Comparison of ENCODE assay signal across 9 cellular contexts in genomic region chr9:37033753-37034319, GRCh38. TPM values are rescaled to one million over a fixed set of nuclear protein-coding genes. Genes with fewer than 3 reads are reported as not detected.
DNase-seq lines count a peak whose midpoint lies in the region; ATAC-seq and TF ChIP-seq lines count a peak whose summit lies in the region.
"Had no signal": no experiment of that assay in that cellular context is flagged by ENCODE, and none has a peak within 500 bp of the region (broad histone marks: within the 10 kb centered on the region; RNA-seq: fewer than 3 reads in every experiment).

TSS of gene PAX5 (minus strand) at chr9:37034268. CDS start at chr9:37034031, 237 bp downstream.

- DNase-seq in CD4-positive, alpha-beta T cell, result no peak
- DNase-seq in HFFc6 (no peak), chondrocyte (ENCODE audit: low spot score) (no peak), HUDEP-2 (lab: John Stamatoyannopoulos, UW; ENCODE audit: unreplicated experiment in 76 of 76) (no peak), omental fat pad (ENCODE audit: low spot score) (no peak), DMS 273 (lab: John Stamatoyannopoulos, UW; ENCODE audit: unreplicated experiment) (no peak), NCI-H748 treated with DMSO at 0.1 percent for 48 hours (lab: John Stamatoyannopoulos, UW) (no peak)

- CTCF ChIA-PET in CD4-positive, alpha-beta T cell (lab: Charles Lee), result no interaction called here

- peak within 1 kb of the TSS; percentile 71 for H3K4me3 Mint-ChIP-seq in CD4-positive, alpha-beta T cell
- H3K4me3 Mint-ChIP-seq in HFFc6 (peak within 1 kb of the TSS; percentile 28; the same call in 1 of the 2 replicates), chondrocyte (ENCODE audit: unreplicated experiment) (peak within 1 kb of the TSS; percentile 45)

- TF ChIP-seq RAD21 in neural cell (conservative IDR thresholded peaks at IDR 0.05), result no peak

- H4K20me1 ChIP-seq in neural cell (ENCODE audit: insufficient read depth), result no peaks in the 10 kb centered on the region

- no peaks in the 10 kb centered on the region for H3K79me2 ChIP-seq in neural cell (replicated peaks; ENCODE audit: insufficient read depth, low read length)

- peaks cover 97% of the 10 kb centered on the region for H3K27me3 Mint-ChIP-seq in CD4-positive, alpha-beta T cell
- peaks cover 78% of the 10 kb centered on the region for H3K27me3 Mint-ChIP-seq in HFFc6 (ENCODE audit: insufficient read depth)
- H3K27me3 Mint-ChIP-seq in chondrocyte (ENCODE audit: low read depth), result peaks cover 83% of the 10 kb centered on the region

- H3F3A ChIP-seq in neural cell (ENCODE audit: insufficient read depth, low read length, poor library complexity, severe bottlenecking), result no peaks in the 10 kb centered on the region

- H3K36me3 ChIP-seq in neural cell (ENCODE audit: insufficient read depth, low read length), result no peaks in the 10 kb centered on the region
- H3K36me3 ChIP-seq: HAP-1 had no signal

- peaks cover 100% of the 10 kb centered on the region for H3K27me3 ChIP-seq in CD4-positive, alpha-beta T cell (ENCODE audit: control insufficient read depth, insufficient read depth, low read length)
- H3K27me3 ChIP-seq in neural cell (ENCODE audit: insufficient read depth, low read depth, low read length), result peaks cover 100% of the 10 kb centered on the region

- H2AFZ ChIP-seq in neural cell (ENCODE audit: low read depth, low read length), result no peak within 1 kb of the TSS

- H3K9me3 Mint-ChIP-seq in CD4-positive, alpha-beta T cell, result no peaks in the 10 kb centered on the region
- H3K9me3 Mint-ChIP-seq in HFFc6 (peaks cover 5% of the 10 kb centered on the region; the same call in 1 of the 2 replicates), chondrocyte (ENCODE audit: low read depth) (no peaks in the 10 kb centered on the region)

- H3K4me1 Mint-ChIP-seq in CD4-positive, alpha-beta T cell (ENCODE audit: low read depth), result peaks cover 61% of the 10 kb centered on the region
- H3K4me1 Mint-ChIP-seq in HFFc6 (ENCODE audit: low read depth) (peaks cover 15% of the 10 kb centered on the region), chondrocyte (ENCODE audit: low read depth) (peaks cover 36% of the 10 kb centered on the region)

- no peaks in the 10 kb centered on the region for H3K9me3 ChIP-seq in CD4-positive, alpha-beta T cell (ENCODE audit: control insufficient read depth, low read length)
- H3K9me3 ChIP-seq in neural cell (ENCODE audit: low read length), result no peaks in the 10 kb centered on the region
- H3K9me3 ChIP-seq: HAP-1 had no signal

- no peak for TF ChIP-seq EP300 in neural cell (conservative IDR thresholded peaks at IDR 0.05; ENCODE audit: poor library complexity, severe bottlenecking)

- no peak within 1 kb of the TSS for H3K27ac ChIP-seq in CD4-positive, alpha-beta T cell (ENCODE audit: low read depth, low read length)
- H3K27ac ChIP-seq in neural cell (ENCODE audit: low read length), result no peak within 1 kb of the TSS

- H3K4me2 ChIP-seq in neural cell (ENCODE audit: low read length), result no peak within 1 kb of the TSS

- no peak within 1 kb of the TSS for H3K9ac ChIP-seq in neural cell (ENCODE audit: low read length)

- POLR2A ChIA-PET in CD4-positive, alpha-beta T cell (lab: Charles Lee), result no interaction called here

- no peak for TF ChIP-seq CTCF in CD4-positive, alpha-beta T cell (IDR thresholded peaks at IDR 0.05)
- TF ChIP-seq CTCF in HFFc6 (IDR thresholded peaks at IDR 0.05) (no peak), chondrocyte (IDR thresholded peaks at IDR 0.05) (no peak), neural cell (IDR thresholded peaks at IDR 0.05; ENCODE audit: poor library complexity, severe bottlenecking) (no peak), omental fat pad (IDR thresholded peaks at IDR 0.05) (no peak)

- ATAC-seq in CD4-positive, alpha-beta T cell (ENCODE audit: poor library complexity), result no peak
- no peak for ATAC-seq in omental fat pad (ENCODE audit: low FRiP score)

- intact Hi-C loops in CD4-positive, alpha-beta T cell (cut with DNase I, micrococcal nuclease), result no loop called here

- H3K27ac Mint-ChIP-seq in CD4-positive, alpha-beta T cell, result no peak within 1 kb of the TSS
- no peak within 1 kb of the TSS for H3K27ac Mint-ChIP-seq in HFFc6
- H3K27ac Mint-ChIP-seq in chondrocyte (ENCODE audit: unreplicated experiment), result no peak within 1 kb of the TSS

- no peak within 1 kb of the TSS for H3K4me3 ChIP-seq in neural cell (ENCODE audit: low read length)
- H3K4me3 ChIP-seq: HAP-1 had no signal

- H3K36me3 Mint-ChIP-seq in CD4-positive, alpha-beta T cell (ENCODE audit: low read depth), result no peaks in the 10 kb centered on the region
- peaks cover 11% of the 10 kb centered on the region for H3K36me3 Mint-ChIP-seq in HFFc6 (ENCODE audit: low read depth)
- peaks cover 7% of the 10 kb centered on the region for H3K36me3 Mint-ChIP-seq in chondrocyte (ENCODE audit: low read depth)

- no peaks in the 10 kb centered on the region for H3K9me2 ChIP-seq in neural cell (ENCODE audit: insufficient read depth, low read length)

TF ChIP-seq in neural cell, 6 proteins besides CTCF, POLR2A, EP300 and RAD21:
- TF ChIP-seq EZH2 (IDR thresholded peaks at IDR 0.05; ENCODE audit: borderline replicate concordance, insufficient read depth, low read length, poor library complexity, severe bottlenecking), result no peak
- TF ChIP-seq, protein P1, sequence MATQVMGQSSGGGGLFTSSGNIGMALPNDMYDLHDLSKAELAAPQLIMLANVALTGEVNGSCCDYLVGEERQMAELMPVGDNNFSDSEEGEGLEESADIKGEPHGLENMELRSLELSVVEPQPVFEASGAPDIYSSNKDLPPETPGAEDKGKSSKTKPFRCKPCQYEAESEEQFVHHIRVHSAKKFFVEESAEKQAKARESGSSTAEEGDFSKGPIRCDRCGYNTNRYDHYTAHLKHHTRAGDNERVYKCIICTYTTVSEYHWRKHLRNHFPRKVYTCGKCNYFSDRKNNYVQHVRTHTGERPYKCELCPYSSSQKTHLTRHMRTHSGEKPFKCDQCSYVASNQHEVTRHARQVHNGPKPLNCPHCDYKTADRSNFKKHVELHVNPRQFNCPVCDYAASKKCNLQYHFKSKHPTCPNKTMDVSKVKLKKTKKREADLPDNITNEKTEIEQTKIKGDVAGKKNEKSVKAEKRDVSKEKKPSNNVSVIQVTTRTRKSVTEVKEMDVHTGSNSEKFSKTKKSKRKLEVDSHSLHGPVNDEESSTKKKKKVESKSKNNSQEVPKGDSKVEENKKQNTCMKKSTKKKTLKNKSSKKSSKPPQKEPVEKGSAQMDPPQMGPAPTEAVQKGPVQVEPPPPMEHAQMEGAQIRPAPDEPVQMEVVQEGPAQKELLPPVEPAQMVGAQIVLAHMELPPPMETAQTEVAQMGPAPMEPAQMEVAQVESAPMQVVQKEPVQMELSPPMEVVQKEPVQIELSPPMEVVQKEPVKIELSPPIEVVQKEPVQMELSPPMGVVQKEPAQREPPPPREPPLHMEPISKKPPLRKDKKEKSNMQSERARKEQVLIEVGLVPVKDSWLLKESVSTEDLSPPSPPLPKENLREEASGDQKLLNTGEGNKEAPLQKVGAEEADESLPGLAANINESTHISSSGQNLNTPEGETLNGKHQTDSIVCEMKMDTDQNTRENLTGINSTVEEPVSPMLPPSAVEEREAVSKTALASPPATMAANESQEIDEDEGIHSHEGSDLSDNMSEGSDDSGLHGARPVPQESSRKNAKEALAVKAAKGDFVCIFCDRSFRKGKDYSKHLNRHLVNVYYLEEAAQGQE (IDR thresholded peaks at IDR 0.05; ENCODE audit: borderline replicate concordance), result peak; percentile 25

RNA-seq across cellular contexts. Expression of gene PAX5, which starts in this region (rescaled TPM):
- total RNA-seq in CD4-positive, alpha-beta T cell, result under 1 TPM; 0.03 to 0.11 TPM
- not detected for total RNA-seq in HFFc6 (2021; fragmentation: NEBNext Ultra II Directional; extraction: Animal tissue kit (Norgen Biotek cat#: 25700))
- not detected in 3 replicates for total RNA-seq in chondrocyte
- polyA plus RNA-seq in neural cell, result not detected in 2 replicates
- not detected in 2 replicates for polyA minus RNA-seq in neural cell
- total RNA-seq in omental fat pad, result 1 to 10 TPM in 1 of 4 donors, under 1 TPM in 2, not detected in 1; 0.09 to 1.2 (median 0.24) TPM
